ENCODE assay signal across 13 cellular contexts in genomic region chr15:77023576-77024272, GRCh38. TPM values are rescaled to one million over a fixed set of nuclear protein-coding genes. Genes with fewer than 3 reads are reported as not detected.
DNase-seq lines count a peak whose midpoint lies in the region; ATAC-seq, FAIRE-seq and TF ChIP-seq lines count a peak whose summit lies in the region.
"Had no signal": no experiment of that assay in that cellular context is flagged by ENCODE, and none has a peak within 500 bp of the region (broad histone marks: within the 10 kb centered on the region; RNA-seq: fewer than 3 reads in every experiment).

No MANE protein-coding gene starts in this region.

- CTCF ChIA-PET in activated naive CD4-positive, alpha-beta T cell treated with anti-CD3 and anti-CD28 coated beads, Interleukin-2, amount 10 ng/mL, durations not matched to agents 7 days and 5 days (lab: Charles Lee) = interaction anchor here (1.1 to 7.0 kb wide), 11 partner anchors 8 to 520 kb away, joined by 3 to 103 read pairs (median 5); partner anchors contain the start of gene PSTPIP1
- CTCF ChIA-PET in activated CD8-positive, alpha-beta T cell treated with anti-CD3 and anti-CD28 coated beads, Interleukin-2, amount 10 ng/mL, durations not matched to agents 7 days and 5 days (lab: Charles Lee) = interaction anchor here (0.6 to 13.1 kb wide), 25 partner anchors 8 to 965 kb away, joined by 3 to 159 read pairs (median 5); partner anchors contain the start of gene PSTPIP1
- CTCF ChIA-PET in HepG2 (lab: Yijun Ruan, JAX; ENCODE audit: low intra/inter-chr PET ratio, low total read pairs) = interaction anchor here (1.1 to 1.2 kb wide), 2 partner anchors 473 to 520 kb away, joined by 4 to 8 read pairs; no protein-coding TSS in a partner anchor

- H3K27me3 Mint-ChIP-seq in activated naive CD4-positive, alpha-beta T cell treated with anti-CD3 and anti-CD28 coated beads, Interleukin-2, amount 10 ng/mL, durations not matched to agents 7 days and 5 days = no peaks in the 10 kb centered on the region
- H3K27me3 Mint-ChIP-seq in activated CD8-positive, alpha-beta T cell treated with anti-CD3 and anti-CD28 coated beads, Interleukin-2, amount 10 ng/mL, durations not matched to agents 7 days and 5 days (ENCODE audit: low read depth) = no peaks in the 10 kb centered on the region
- peaks cover 13% of the 10 kb centered on the region for H3K27me3 Mint-ChIP-seq in type B pancreatic cell
- H3K27me3 Mint-ChIP-seq: stimulated activated naive B cell treated with anti-CD40 and anti-IgM and Interleukin-4, amounts not matched to agents 10 μg/mL and 1 μg/mL and 100 μg/mL, for 72 hours had no signal

- H2AFZ ChIP-seq in HepG2 (ENCODE audit: low read length) = no peak overlapping the region

- H3K9ac ChIP-seq in HepG2 (ENCODE audit: insufficient read depth, low read depth, low read length) = no peak overlapping the region

- no peaks in the 10 kb centered on the region for H3K36me3 ChIP-seq in HepG2 (replicated peaks in 1 of 2; ENCODE audit: control insufficient read depth in 1 of 2, insufficient read depth in 2 of 2, low read length in 2 of 2)
- H3K36me3 ChIP-seq: esophagus muscularis mucosa had no signal

- FAIRE-seq in HepG2 (lab: Jason Lieb, UNC) = no peak

- TF ChIP-seq CTCF in HepG2 (CRISPR knock-in tag; IDR thresholded peaks at IDR 0.05) (no peak), type B pancreatic cell (conservative IDR thresholded peaks at IDR 0.05) (no peak)

- no peak overlapping the region for H3K27ac ChIP-seq in HepG2 (ENCODE audit: extremely low read length, insufficient read depth, low read length)
- H3K27ac ChIP-seq: esophagus muscularis mucosa, RWPE1 had no signal

- ATAC-seq in activated CD8-positive, alpha-beta T cell treated with anti-CD3 and anti-CD28 coated beads, Interleukin-2, amount 10 ng/mL, durations not matched to agents 7 days and 5 days = peak; percentile 12
- no peak for ATAC-seq in HepG2

- POLR2A ChIA-PET in activated CD8-positive, alpha-beta T cell treated with anti-CD3 and anti-CD28 coated beads, Interleukin-2, amount 10 ng/mL, durations not matched to agents 7 days and 5 days (lab: Charles Lee) = interaction anchor here (0.6 to 3.3 kb wide), 7 partner anchors 10 to 464 kb away, joined by 3 to 40 read pairs (median 3); partner anchors contain the start of gene PSTPIP1
- POLR2A ChIA-PET in HepG2 (lab: Yijun Ruan, JAX) = no interaction called here

- H3K9me3 Mint-ChIP-seq in activated naive CD4-positive, alpha-beta T cell treated with anti-CD3 and anti-CD28 coated beads, Interleukin-2, amount 10 ng/mL, durations not matched to agents 7 days and 5 days = no peaks in the 10 kb centered on the region
- no peaks in the 10 kb centered on the region for H3K9me3 Mint-ChIP-seq in activated CD8-positive, alpha-beta T cell treated with anti-CD3 and anti-CD28 coated beads, Interleukin-2, amount 10 ng/mL, durations not matched to agents 7 days and 5 days (ENCODE audit: insufficient read depth)
- no peaks in the 10 kb centered on the region for H3K9me3 Mint-ChIP-seq in type B pancreatic cell
- H3K9me3 Mint-ChIP-seq: stimulated activated naive B cell treated with anti-CD40 and anti-IgM and Interleukin-4, amounts not matched to agents 10 μg/mL and 1 μg/mL and 100 μg/mL, for 72 hours had no signal

- no peak for TF ChIP-seq RAD21 in HepG2 (CRISPR knock-in tag; IDR thresholded peaks at IDR 0.05)

- no peaks in the 10 kb centered on the region for H3K9me3 ChIP-seq in HepG2 (ENCODE audit: low read length)
- H3K9me3 ChIP-seq: esophagus muscularis mucosa had no signal

- no TSS peak for BruUV-seq in HepG2 (replicated peaks; lab: Mats Ljungman, UMichigan)

- intact Hi-C loops in HepG2 (cut with micrococcal nuclease; ENCODE audit: unreplicated experiment) = no loop called here

- no peaks in the 10 kb centered on the region for H3K79me2 ChIP-seq in HepG2 (ENCODE audit: insufficient read depth, low read length)

- peaks cover 60% of the 10 kb centered on the region for H3K4me1 Mint-ChIP-seq in activated naive CD4-positive, alpha-beta T cell treated with anti-CD3 and anti-CD28 coated beads, Interleukin-2, amount 10 ng/mL, durations not matched to agents 7 days and 5 days
- H3K4me1 Mint-ChIP-seq in activated CD8-positive, alpha-beta T cell treated with anti-CD3 and anti-CD28 coated beads, Interleukin-2, amount 10 ng/mL, durations not matched to agents 7 days and 5 days (ENCODE audit: low read depth) = peaks cover 83% of the 10 kb centered on the region
- H3K4me1 Mint-ChIP-seq in type B pancreatic cell (ENCODE audit: unreplicated experiment) = peaks cover 9% of the 10 kb centered on the region

- WGBS in HepG2 (ENCODE audit: low lambda C conversion rate) = 30% methylated on average over 13 of the region's 20 CpGs

- TF ChIP-seq EP300 in HepG2 (IDR thresholded peaks at IDR 0.05; ENCODE audit: low read depth in 2 of 2, low read length in 2 of 2) (no peak), HepG2 (CRISPR knock-in tag; IDR thresholded peaks at IDR 0.05; ENCODE audit: borderline replicate concordance) (no peak)

- H3K4me2 ChIP-seq in HepG2 (ENCODE audit: low read depth, low read length) = no peak overlapping the region

- H3K4me3 ChIP-seq in HepG2 (replicated peaks in 1 of 3; ENCODE audit: insufficient read depth in 1 of 3, low read depth in 2 of 3, low read length in 3 of 3) = no peak overlapping the region
- H3K4me3 ChIP-seq: esophagus muscularis mucosa had no signal

- peaks cover 67% of the 10 kb centered on the region for H3K36me3 Mint-ChIP-seq in activated naive CD4-positive, alpha-beta T cell treated with anti-CD3 and anti-CD28 coated beads, Interleukin-2, amount 10 ng/mL, durations not matched to agents 7 days and 5 days
- peaks cover 81% of the 10 kb centered on the region for H3K36me3 Mint-ChIP-seq in activated CD8-positive, alpha-beta T cell treated with anti-CD3 and anti-CD28 coated beads, Interleukin-2, amount 10 ng/mL, durations not matched to agents 7 days and 5 days (ENCODE audit: low read depth)
- no peaks in the 10 kb centered on the region for H3K36me3 Mint-ChIP-seq in type B pancreatic cell

- H3K27ac Mint-ChIP-seq in activated naive CD4-positive, alpha-beta T cell treated with anti-CD3 and anti-CD28 coated beads, Interleukin-2, amount 10 ng/mL, durations not matched to agents 7 days and 5 days = peak overlapping the region; percentile 99
- H3K27ac Mint-ChIP-seq in activated CD8-positive, alpha-beta T cell treated with anti-CD3 and anti-CD28 coated beads, Interleukin-2, amount 10 ng/mL, durations not matched to agents 7 days and 5 days = peak overlapping the region; percentile 99
- H3K27ac Mint-ChIP-seq in type B pancreatic cell = no peak overlapping the region

- TF ChIP-seq POLR2A in HepG2 (IDR thresholded peaks at IDR 0.05; ENCODE audit: insufficient read depth in 1 of 2, low read depth in 2 of 2, low read length in 2 of 2) = no peak

- H3K4me3 Mint-ChIP-seq in activated naive CD4-positive, alpha-beta T cell treated with anti-CD3 and anti-CD28 coated beads, Interleukin-2, amount 10 ng/mL, durations not matched to agents 7 days and 5 days = no peak overlapping the region
- peak overlapping the region; percentile 34 for H3K4me3 Mint-ChIP-seq in activated CD8-positive, alpha-beta T cell treated with anti-CD3 and anti-CD28 coated beads, Interleukin-2, amount 10 ng/mL, durations not matched to agents 7 days and 5 days
- no peak overlapping the region for H3K4me3 Mint-ChIP-seq in type B pancreatic cell
- H3K4me3 Mint-ChIP-seq: stimulated activated naive B cell treated with anti-CD40 and anti-IgM and Interleukin-4, amounts not matched to agents 10 μg/mL and 1 μg/mL and 100 μg/mL, for 72 hours had no signal

- no peaks in the 10 kb centered on the region for H3K4me1 ChIP-seq in HepG2 (ENCODE audit: insufficient read depth, low read length)

- DNase-seq in activated naive CD4-positive, alpha-beta T cell treated with anti-CD3 and anti-CD28 coated beads, Interleukin-2, amount 10 ng/mL, durations not matched to agents 7 days and 5 days = no peak
- no peak for DNase-seq in activated naive CD4-positive, alpha-beta T cell (lab: John Stamatoyannopoulos, UW)
- no peak for DNase-seq in activated CD8-positive, alpha-beta T cell treated with anti-CD3 and anti-CD28 coated beads, Interleukin-2, amount 10 ng/mL, durations not matched to agents 7 days and 5 days
- DNase-seq in HepG2 (ENCODE audit: low spot score) (no peak), type B pancreatic cell (ENCODE audit: extremely low spot score, unreplicated experiment) (peak; percentile 60), NCI-H2227 treated with DMSO at 0.1 percent for 48 hours (lab: John Stamatoyannopoulos, UW) (no peak), NCI-H774 (lab: John Stamatoyannopoulos, UW) (no peak), hypothalamus (lab: John Stamatoyannopoulos, UW) (no peak)
- DNase-seq: cerebellar nuclear complex; stimulated activated naive B cell treated with anti-CD40 and anti-IgM and Interleukin-4, amounts not matched to agents 10 μg/mL and 1 μg/mL and 100 μg/mL, for 72 hours had no signal

- peaks cover 8 to 49% of the 10 kb centered on the region in 2 experiments; a peak in 4 of 5 replicates for H3K27me3 ChIP-seq in HepG2 (ENCODE audit: control insufficient read depth in 1 of 2, insufficient read depth in 2 of 2, low read length in 2 of 2)

- in situ Hi-C loops in HepG2 (cut with HindIII; ENCODE audit: extremely low pct_ligation_motif_present, low pct_unique_long_range_greater_than_20kb) = no loop called here

- H4K20me1 ChIP-seq in HepG2 (ENCODE audit: insufficient read depth, low read length) = no peaks in the 10 kb centered on the region

RNA-seq across cellular contexts. Expression of gene PSTPIP1, which starts 28.8 kb away (rescaled TPM):
- total RNA-seq in activated CD8-positive, alpha-beta T cell treated with anti-CD3 and anti-CD28 coated beads, Interleukin-2, amount 10 ng/mL, durations not matched to agents 7 days and 5 days = 100 to 1,000 TPM; 208 to 212 TPM
- total RNA-seq in HepG2 (2016; rRNA removed; fragmentation: Illumina TruSeq; extraction: Trizol) (8.7 and 9.2 TPM in 2 replicates), type B pancreatic cell (ENCODE audit: low replicate concordance) (0.77 TPM in 1 of 2 replicates, not detected in the other)
- 5.7 and 10.5 TPM in 2 replicates for total RNA-seq in HepG2 (2016; cell fraction: cytosol; rRNA removed; fragmentation: Illumina TruSeq; extraction: Trizol; ENCODE audit: low read depth)
- total RNA-seq in HepG2 (2016; cell fraction: insoluble cytoplasmic fraction; rRNA removed; fragmentation: Illumina TruSeq; extraction: Trizol) = 8.0 and 9.9 TPM in 2 replicates
- 9.1 and 10.1 TPM in 2 replicates for total RNA-seq in HepG2 (2016; cell fraction: membrane; rRNA removed; fragmentation: Illumina TruSeq; extraction: Trizol)
- 2.9 and 4.0 TPM in 2 replicates for total RNA-seq in HepG2 (2016; cell fraction: nucleus; rRNA removed; fragmentation: Illumina TruSeq; extraction: Trizol)
- 4.4 TPM in 2 replicates for polyA plus RNA-seq in HepG2 (2011; rRNA removed)
- 3.9 and 5.6 TPM in 2 replicates for polyA plus RNA-seq in HepG2 (2011; cell fraction: cytosol; rRNA removed)
- 4.4 and 6.8 TPM in 2 replicates for polyA plus RNA-seq in HepG2 (2011; cell fraction: nucleus; rRNA removed)
- polyA plus RNA-seq in HepG2 (2012) = 3.9 and 7.4 TPM in 2 replicates
- 7.4 and 12.4 TPM in 2 replicates for polyA plus RNA-seq in HepG2 (2016; cell fraction: cytosol; fragmentation: Illumina TruSeq; extraction: Trizol; ENCODE audit: low read depth)
- polyA plus RNA-seq in HepG2 (2016; cell fraction: insoluble cytoplasmic fraction; fragmentation: Illumina TruSeq; extraction: Trizol; ENCODE audit: low read depth) = 7.8 and 11.1 TPM in 2 replicates
- 9.1 and 13.5 TPM in 2 replicates for polyA plus RNA-seq in HepG2 (2016; cell fraction: membrane; fragmentation: Illumina TruSeq; extraction: Trizol; ENCODE audit: low read depth)
- 6.9 and 7.5 TPM in 2 replicates for polyA plus RNA-seq in HepG2 (2016; cell fraction: nucleus; fragmentation: Illumina TruSeq; extraction: Trizol; ENCODE audit: insufficient read depth, low read depth)
- polyA minus RNA-seq in HepG2 (2011; rRNA and poly(A)+ RNA removed; ENCODE audit: low replicate concordance) = 2.2 TPM in 1 of 2 replicates, not detected in the other
- polyA minus RNA-seq in HepG2 (2011; cell fraction: cytosol; rRNA and poly(A)+ RNA removed) = 3.2 TPM in 1 of 2 replicates, not detected in the other
- 1.8 and 2.4 TPM in 2 replicates for polyA minus RNA-seq in HepG2 (2011; cell fraction: nucleus; rRNA and poly(A)+ RNA removed)
- polyA plus RNA-seq: BJ had no signal

RNA-seq across cellular contexts. Expression of gene TSPAN3, which starts 47.2 kb away (rescaled TPM):
- total RNA-seq in activated CD8-positive, alpha-beta T cell treated with anti-CD3 and anti-CD28 coated beads, Interleukin-2, amount 10 ng/mL, durations not matched to agents 7 days and 5 days = 10 to 100 TPM; 17.4 to 18.4 TPM
- 102 and 170 TPM in 2 replicates for total RNA-seq in HepG2 (2016; rRNA removed; fragmentation: Illumina TruSeq; extraction: Trizol)
- 51.2 and 62.4 TPM in 2 replicates for total RNA-seq in HepG2 (2016; cell fraction: cytosol; rRNA removed; fragmentation: Illumina TruSeq; extraction: Trizol; ENCODE audit: low read depth)
- total RNA-seq in HepG2 (2016; cell fraction: insoluble cytoplasmic fraction; rRNA removed; fragmentation: Illumina TruSeq; extraction: Trizol) = 108 and 171 TPM in 2 replicates
- total RNA-seq in HepG2 (2016; cell fraction: membrane; rRNA removed; fragmentation: Illumina TruSeq; extraction: Trizol) = 109 and 138 TPM in 2 replicates
- total RNA-seq in HepG2 (2016; cell fraction: nucleus; rRNA removed; fragmentation: Illumina TruSeq; extraction: Trizol) = 128 and 152 TPM in 2 replicates
- 155 and 167 TPM in 2 replicates for polyA plus RNA-seq in HepG2 (2011; rRNA removed)
- polyA plus RNA-seq in HepG2 (2011; cell fraction: cytosol; rRNA removed) = 231 and 297 TPM in 2 replicates
- 56.3 and 77.8 TPM in 2 replicates for polyA plus RNA-seq in HepG2 (2011; cell fraction: nucleus; rRNA removed)
- polyA plus RNA-seq in HepG2 (2012) = 134 and 159 TPM in 2 replicates
- 52.0 and 77.5 TPM in 2 replicates for polyA plus RNA-seq in HepG2 (2016; cell fraction: cytosol; fragmentation: Illumina TruSeq; extraction: Trizol; ENCODE audit: low read depth)
- 105 and 130 TPM in 2 replicates for polyA plus RNA-seq in HepG2 (2016; cell fraction: insoluble cytoplasmic fraction; fragmentation: Illumina TruSeq; extraction: Trizol; ENCODE audit: low read depth)
- 93.2 and 115 TPM in 2 replicates for polyA plus RNA-seq in HepG2 (2016; cell fraction: membrane; fragmentation: Illumina TruSeq; extraction: Trizol; ENCODE audit: low read depth)
- 217 and 229 TPM in 2 replicates for polyA plus RNA-seq in HepG2 (2016; cell fraction: nucleus; fragmentation: Illumina TruSeq; extraction: Trizol; ENCODE audit: insufficient read depth, low read depth)
- 238 and 277 TPM in 2 replicates for polyA minus RNA-seq in HepG2 (2011; rRNA and poly(A)+ RNA removed; ENCODE audit: low replicate concordance)
- polyA minus RNA-seq in HepG2 (2011; cell fraction: cytosol; rRNA and poly(A)+ RNA removed) = 83.9 and 119 TPM in 2 replicates
- polyA minus RNA-seq in HepG2 (2011; cell fraction: nucleus; rRNA and poly(A)+ RNA removed) = 38.1 and 56.6 TPM in 2 replicates
- 288 and 377 TPM in 2 replicates for total RNA-seq in type B pancreatic cell (ENCODE audit: low replicate concordance)

Comparison
In these comparisons a context has a peak if more than half of its experiments do, and no peak if none do; other contexts are left out.
1. RNA of gene PSTPIP1, which starts 28.8 kb away (total RNA-seq): 208 to 212 TPM in activated CD8-positive, alpha-beta T cell treated with anti-CD3 and anti-CD28 coated beads, Interleukin-2, amount 10 ng/mL, durations not matched to agents 7 days and 5 days; 2.9 to 10.5 TPM in HepG2 and 0.77 TPM in type B pancreatic cell; every median in the first group is over 10 times any median in the second.